1 cellular context compared by ENCODE assay signal in genomic region chr13:60427285-60427684, GRCh38.
TF ChIP-seq lines count a peak whose summit lies in the region.

No MANE protein-coding gene starts in this region.

TF ChIP-seq in GM12878, 131 proteins besides CTCF, POLR2A, EP300 and RAD21 (continued from another document):
- TF ChIP-seq, protein P1, sequence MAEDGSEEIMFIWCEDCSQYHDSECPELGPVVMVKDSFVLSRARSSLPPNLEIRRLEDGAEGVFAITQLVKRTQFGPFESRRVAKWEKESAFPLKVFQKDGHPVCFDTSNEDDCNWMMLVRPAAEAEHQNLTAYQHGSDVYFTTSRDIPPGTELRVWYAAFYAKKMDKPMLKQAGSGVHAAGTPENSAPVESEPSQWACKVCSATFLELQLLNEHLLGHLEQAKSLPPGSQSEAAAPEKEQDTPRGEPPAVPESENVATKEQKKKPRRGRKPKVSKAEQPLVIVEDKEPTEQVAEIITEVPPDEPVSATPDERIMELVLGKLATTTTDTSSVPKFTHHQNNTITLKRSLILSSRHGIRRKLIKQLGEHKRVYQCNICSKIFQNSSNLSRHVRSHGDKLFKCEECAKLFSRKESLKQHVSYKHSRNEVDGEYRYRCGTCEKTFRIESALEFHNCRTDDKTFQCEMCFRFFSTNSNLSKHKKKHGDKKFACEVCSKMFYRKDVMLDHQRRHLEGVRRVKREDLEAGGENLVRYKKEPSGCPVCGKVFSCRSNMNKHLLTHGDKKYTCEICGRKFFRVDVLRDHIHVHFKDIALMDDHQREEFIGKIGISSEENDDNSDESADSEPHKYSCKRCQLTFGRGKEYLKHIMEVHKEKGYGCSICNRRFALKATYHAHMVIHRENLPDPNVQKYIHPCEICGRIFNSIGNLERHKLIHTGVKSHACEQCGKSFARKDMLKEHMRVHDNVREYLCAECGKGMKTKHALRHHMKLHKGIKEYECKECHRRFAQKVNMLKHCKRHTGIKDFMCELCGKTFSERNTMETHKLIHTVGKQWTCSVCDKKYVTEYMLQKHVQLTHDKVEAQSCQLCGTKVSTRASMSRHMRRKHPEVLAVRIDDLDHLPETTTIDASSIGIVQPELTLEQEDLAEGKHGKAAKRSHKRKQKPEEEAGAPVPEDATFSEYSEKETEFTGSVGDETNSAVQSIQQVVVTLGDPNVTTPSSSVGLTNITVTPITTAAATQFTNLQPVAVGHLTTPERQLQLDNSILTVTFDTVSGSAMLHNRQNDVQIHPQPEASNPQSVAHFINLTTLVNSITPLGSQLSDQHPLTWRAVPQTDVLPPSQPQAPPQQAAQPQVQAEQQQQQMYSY (CRISPR knock-in tag; IDR thresholded peaks at IDR 0.05) = no peak
- no peak for TF ChIP-seq CEBPZ (IDR thresholded peaks at IDR 0.05; ENCODE audit: low read depth, low read length)
- no peak for TF ChIP-seq CBX3 (IDR thresholded peaks at IDR 0.05; ENCODE audit: borderline replicate concordance, low read depth)
- TF ChIP-seq KAT2A (conservative IDR thresholded peaks at IDR 0.05; ENCODE audit: control insufficient read depth, low read depth, low read length) = no peak
- TF ChIP-seq BACH1 (IDR thresholded peaks at IDR 0.05; ENCODE audit: borderline replicate concordance) = no peak
- no peak for TF ChIP-seq CHD2 (IDR thresholded peaks at IDR 0.05; ENCODE audit: borderline replicate concordance, low read depth, low read length)
- TF ChIP-seq RUNX3 (IDR thresholded peaks at IDR 0.05; ENCODE audit: low read length) = peak; percentile 68
- peak; percentile 19; the same call in 1 of the 2 replicates for TF ChIP-seq ZBTB40 (IDR thresholded peaks at IDR 0.05; ENCODE audit: borderline replicate concordance)
- TF ChIP-seq, protein P2, sequence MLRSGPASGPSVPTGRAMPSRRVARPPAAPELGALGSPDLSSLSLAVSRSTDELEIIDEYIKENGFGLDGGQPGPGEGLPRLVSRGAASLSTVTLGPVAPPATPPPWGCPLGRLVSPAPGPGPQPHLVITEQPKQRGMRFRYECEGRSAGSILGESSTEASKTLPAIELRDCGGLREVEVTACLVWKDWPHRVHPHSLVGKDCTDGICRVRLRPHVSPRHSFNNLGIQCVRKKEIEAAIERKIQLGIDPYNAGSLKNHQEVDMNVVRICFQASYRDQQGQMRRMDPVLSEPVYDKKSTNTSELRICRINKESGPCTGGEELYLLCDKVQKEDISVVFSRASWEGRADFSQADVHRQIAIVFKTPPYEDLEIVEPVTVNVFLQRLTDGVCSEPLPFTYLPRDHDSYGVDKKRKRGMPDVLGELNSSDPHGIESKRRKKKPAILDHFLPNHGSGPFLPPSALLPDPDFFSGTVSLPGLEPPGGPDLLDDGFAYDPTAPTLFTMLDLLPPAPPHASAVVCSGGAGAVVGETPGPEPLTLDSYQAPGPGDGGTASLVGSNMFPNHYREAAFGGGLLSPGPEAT (IDR thresholded peaks at IDR 0.05; ENCODE audit: low read depth) = peak; percentile 73
- TF ChIP-seq MTA3 (IDR thresholded peaks at IDR 0.05; ENCODE audit: borderline replicate concordance, low read length) = no peak
- TF ChIP-seq, protein P3, sequence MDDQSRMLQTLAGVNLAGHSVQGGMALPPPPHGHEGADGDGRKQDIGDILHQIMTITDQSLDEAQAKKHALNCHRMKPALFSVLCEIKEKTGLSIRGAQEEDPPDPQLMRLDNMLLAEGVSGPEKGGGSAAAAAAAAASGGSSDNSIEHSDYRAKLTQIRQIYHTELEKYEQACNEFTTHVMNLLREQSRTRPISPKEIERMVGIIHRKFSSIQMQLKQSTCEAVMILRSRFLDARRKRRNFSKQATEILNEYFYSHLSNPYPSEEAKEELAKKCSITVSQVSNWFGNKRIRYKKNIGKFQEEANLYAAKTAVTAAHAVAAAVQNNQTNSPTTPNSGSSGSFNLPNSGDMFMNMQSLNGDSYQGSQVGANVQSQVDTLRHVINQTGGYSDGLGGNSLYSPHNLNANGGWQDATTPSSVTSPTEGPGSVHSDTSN (IDR thresholded peaks at IDR 0.05; ENCODE audit: insufficient replicate concordance, low read depth, low read length) = no peak
- TF ChIP-seq ZNF384 (IDR thresholded peaks at IDR 0.05; ENCODE audit: borderline replicate concordance, low read depth, low read length) = no peak
- no peak; the same call in 1 of the 2 replicates for TF ChIP-seq ATF2 (IDR thresholded peaks at IDR 0.05; ENCODE audit: low read length)
- peak; percentile 57; the same call in 1 of the 2 replicates for TF ChIP-seq NBN (IDR thresholded peaks at IDR 0.05)
- TF ChIP-seq KLF5 (IDR thresholded peaks at IDR 0.05; ENCODE audit: partially characterized antibody) = no peak
- TF ChIP-seq, protein P4, sequence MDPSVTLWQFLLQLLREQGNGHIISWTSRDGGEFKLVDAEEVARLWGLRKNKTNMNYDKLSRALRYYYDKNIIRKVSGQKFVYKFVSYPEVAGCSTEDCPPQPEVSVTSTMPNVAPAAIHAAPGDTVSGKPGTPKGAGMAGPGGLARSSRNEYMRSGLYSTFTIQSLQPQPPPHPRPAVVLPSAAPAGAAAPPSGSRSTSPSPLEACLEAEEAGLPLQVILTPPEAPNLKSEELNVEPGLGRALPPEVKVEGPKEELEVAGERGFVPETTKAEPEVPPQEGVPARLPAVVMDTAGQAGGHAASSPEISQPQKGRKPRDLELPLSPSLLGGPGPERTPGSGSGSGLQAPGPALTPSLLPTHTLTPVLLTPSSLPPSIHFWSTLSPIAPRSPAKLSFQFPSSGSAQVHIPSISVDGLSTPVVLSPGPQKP (IDR thresholded peaks at IDR 0.05; ENCODE audit: low read depth, low read length) = no peak
- TF ChIP-seq RB1 (IDR thresholded peaks at IDR 0.05; ENCODE audit: borderline replicate concordance) = no peak
- no peak for TF ChIP-seq IRF4 (IDR thresholded peaks at IDR 0.05; ENCODE audit: low read depth, low read length)
- peak; percentile 87 to 89 for TF ChIP-seq BHLHE40 (IDR thresholded peaks at IDR 0.05; ENCODE audit: borderline replicate concordance in 1 of 2, low read depth in 2 of 2, low read length in 1 of 2)
- no peak for TF ChIP-seq SMC3 (IDR thresholded peaks at IDR 0.05; ENCODE audit: borderline replicate concordance, low read length)
- 0 out of 2 replicates have a peak, but pooled peaks have one; percentile 29 for TF ChIP-seq IKZF1 (conservative IDR thresholded peaks at IDR 0.05)
- peak; percentile 29; the same call in 1 of the 2 replicates for TF ChIP-seq PML (IDR thresholded peaks at IDR 0.05; ENCODE audit: low read length)
- no peak for TF ChIP-seq ZZZ3 (IDR thresholded peaks at IDR 0.05; ENCODE audit: control insufficient read depth, insufficient read length, low read depth)
- peak; percentile 61; the same call in 1 of the 2 replicates for TF ChIP-seq FOXM1 (IDR thresholded peaks at IDR 0.05; ENCODE audit: low read depth, low read length)
- TF ChIP-seq POLR2AphosphoS2 (IDR thresholded peaks at IDR 0.05; ENCODE audit: low read depth, low read length) = no peak
- TF ChIP-seq KDM1A (IDR thresholded peaks at IDR 0.05; ENCODE audit: borderline replicate concordance) = no peak
- TF ChIP-seq MYC (IDR thresholded peaks at IDR 0.05; ENCODE audit: insufficient read depth, insufficient read length, insufficient replicate concordance, low read length, severe bottlenecking) = no peak
- TF ChIP-seq IKZF2 (IDR thresholded peaks at IDR 0.05) = peak in 1 of 2 experiments; percentile 52; a peak in 2 of 4 replicates
